ENCODE assay signal across 24 cellular contexts in genomic region chr3:21310891-21311290, GRCh38.
"Had no signal": no experiment of that assay in that cellular context is flagged by ENCODE, and none has a peak within 500 bp of the region (broad histone marks: within the 10 kb centered on the region; RNA-seq: fewer than 3 reads in every experiment).

No MANE protein-coding gene starts in this region.

- H3K27ac ChIP-seq: left ventricle myocardium inferior, neural progenitor cell, neutrophil, ovary, right atrium auricular region, right lobe of liver, tibial nerve, uterus had no signal

- H3K4me3 ChIP-seq: left ventricle myocardium inferior, lung, neural progenitor cell, ovary, right atrium auricular region, right lobe of liver, smooth muscle cell, tibial nerve, uterus had no signal

- DNase-seq: islet precursor cell; left ventricle myocardium inferior; mesendoderm; naive B cell; natural killer cell; nephron progenitor cell; occipital lobe; ovary; right lobe of liver; stimulated activated CD4-positive, alpha-beta T cell treated with anti-CD3 and anti-CD28 coated beads, Interleukin-1b, Interleukin-23, amount 100 ng/mL, for 48 hours; stimulated activated CD4-positive, alpha-beta T cell treated with anti-CD3 and anti-CD28 coated beads, Interleukin-2, amount 100 ng/mL, for 48 hours; stimulated activated CD4-positive, alpha-beta T cell treated with anti-CD3 and anti-CD28 coated beads, Interleukin-4, amount 100 ng/mL, for 4 hours; stimulated activated CD8-positive, alpha-beta memory T cell treated with anti-CD3 and anti-CD28 coated beads, Interleukin-4, amount 100 ng/mL, for 48 hours; stimulated activated naive CD4-positive, alpha-beta T cell treated with Interleukin-2 at 50 U/mL for 16 hours; stimulated activated naive CD8-positive, alpha-beta T cell treated with anti-CD3 and anti-CD28 coated beads, Interleukin-15, amount 100 ng/mL, for 72 hours; substantia nigra; uterus had no signal

- H2AFZ ChIP-seq: neural progenitor cell had no signal

- H3K36me3 ChIP-seq: left ventricle myocardium inferior, neural progenitor cell, neutrophil, ovary, right atrium auricular region, right lobe of liver, tibial nerve, uterus had no signal

- H3K9me3 ChIP-seq: neutrophil, ovary, right atrium auricular region, right lobe of liver, uterus had no signal

- H3K9ac ChIP-seq: neural progenitor cell had no signal

- H3K4me1 ChIP-seq: left ventricle myocardium inferior, neural progenitor cell, right atrium auricular region, right lobe of liver, tibial nerve, uterus had no signal

- H3K4me2 ChIP-seq: neural progenitor cell, smooth muscle cell had no signal

- ATAC-seq: natural killer cell; right lobe of liver; stimulated activated memory B cell treated with anti-CD40 and anti-IgM and Interleukin-4, amounts not matched to agents 10 μg/mL and 1 μg/mL and 100 μg/mL, for 72 hours; stimulated activated naive CD8-positive, alpha-beta T cell treated with anti-CD3 and anti-CD28 coated beads, Interleukin-15, amount 100 ng/mL, for 72 hours had no signal

- H3K27me3 ChIP-seq: neural progenitor cell, neutrophil, ovary, right atrium auricular region, right lobe of liver, tibial nerve, uterus had no signal
